1 cellular context compared by ENCODE assay signal in genomic region chr16:74922150-74923138, GRCh38.
TF ChIP-seq lines count a peak whose summit lies in the region.

No MANE protein-coding gene starts in this region.

TF ChIP-seq in HepG2, 621 proteins besides CTCF, POLR2A, EP300 and RAD21 (continued from another document and continues in another):
- TF ChIP-seq, protein P1, sequence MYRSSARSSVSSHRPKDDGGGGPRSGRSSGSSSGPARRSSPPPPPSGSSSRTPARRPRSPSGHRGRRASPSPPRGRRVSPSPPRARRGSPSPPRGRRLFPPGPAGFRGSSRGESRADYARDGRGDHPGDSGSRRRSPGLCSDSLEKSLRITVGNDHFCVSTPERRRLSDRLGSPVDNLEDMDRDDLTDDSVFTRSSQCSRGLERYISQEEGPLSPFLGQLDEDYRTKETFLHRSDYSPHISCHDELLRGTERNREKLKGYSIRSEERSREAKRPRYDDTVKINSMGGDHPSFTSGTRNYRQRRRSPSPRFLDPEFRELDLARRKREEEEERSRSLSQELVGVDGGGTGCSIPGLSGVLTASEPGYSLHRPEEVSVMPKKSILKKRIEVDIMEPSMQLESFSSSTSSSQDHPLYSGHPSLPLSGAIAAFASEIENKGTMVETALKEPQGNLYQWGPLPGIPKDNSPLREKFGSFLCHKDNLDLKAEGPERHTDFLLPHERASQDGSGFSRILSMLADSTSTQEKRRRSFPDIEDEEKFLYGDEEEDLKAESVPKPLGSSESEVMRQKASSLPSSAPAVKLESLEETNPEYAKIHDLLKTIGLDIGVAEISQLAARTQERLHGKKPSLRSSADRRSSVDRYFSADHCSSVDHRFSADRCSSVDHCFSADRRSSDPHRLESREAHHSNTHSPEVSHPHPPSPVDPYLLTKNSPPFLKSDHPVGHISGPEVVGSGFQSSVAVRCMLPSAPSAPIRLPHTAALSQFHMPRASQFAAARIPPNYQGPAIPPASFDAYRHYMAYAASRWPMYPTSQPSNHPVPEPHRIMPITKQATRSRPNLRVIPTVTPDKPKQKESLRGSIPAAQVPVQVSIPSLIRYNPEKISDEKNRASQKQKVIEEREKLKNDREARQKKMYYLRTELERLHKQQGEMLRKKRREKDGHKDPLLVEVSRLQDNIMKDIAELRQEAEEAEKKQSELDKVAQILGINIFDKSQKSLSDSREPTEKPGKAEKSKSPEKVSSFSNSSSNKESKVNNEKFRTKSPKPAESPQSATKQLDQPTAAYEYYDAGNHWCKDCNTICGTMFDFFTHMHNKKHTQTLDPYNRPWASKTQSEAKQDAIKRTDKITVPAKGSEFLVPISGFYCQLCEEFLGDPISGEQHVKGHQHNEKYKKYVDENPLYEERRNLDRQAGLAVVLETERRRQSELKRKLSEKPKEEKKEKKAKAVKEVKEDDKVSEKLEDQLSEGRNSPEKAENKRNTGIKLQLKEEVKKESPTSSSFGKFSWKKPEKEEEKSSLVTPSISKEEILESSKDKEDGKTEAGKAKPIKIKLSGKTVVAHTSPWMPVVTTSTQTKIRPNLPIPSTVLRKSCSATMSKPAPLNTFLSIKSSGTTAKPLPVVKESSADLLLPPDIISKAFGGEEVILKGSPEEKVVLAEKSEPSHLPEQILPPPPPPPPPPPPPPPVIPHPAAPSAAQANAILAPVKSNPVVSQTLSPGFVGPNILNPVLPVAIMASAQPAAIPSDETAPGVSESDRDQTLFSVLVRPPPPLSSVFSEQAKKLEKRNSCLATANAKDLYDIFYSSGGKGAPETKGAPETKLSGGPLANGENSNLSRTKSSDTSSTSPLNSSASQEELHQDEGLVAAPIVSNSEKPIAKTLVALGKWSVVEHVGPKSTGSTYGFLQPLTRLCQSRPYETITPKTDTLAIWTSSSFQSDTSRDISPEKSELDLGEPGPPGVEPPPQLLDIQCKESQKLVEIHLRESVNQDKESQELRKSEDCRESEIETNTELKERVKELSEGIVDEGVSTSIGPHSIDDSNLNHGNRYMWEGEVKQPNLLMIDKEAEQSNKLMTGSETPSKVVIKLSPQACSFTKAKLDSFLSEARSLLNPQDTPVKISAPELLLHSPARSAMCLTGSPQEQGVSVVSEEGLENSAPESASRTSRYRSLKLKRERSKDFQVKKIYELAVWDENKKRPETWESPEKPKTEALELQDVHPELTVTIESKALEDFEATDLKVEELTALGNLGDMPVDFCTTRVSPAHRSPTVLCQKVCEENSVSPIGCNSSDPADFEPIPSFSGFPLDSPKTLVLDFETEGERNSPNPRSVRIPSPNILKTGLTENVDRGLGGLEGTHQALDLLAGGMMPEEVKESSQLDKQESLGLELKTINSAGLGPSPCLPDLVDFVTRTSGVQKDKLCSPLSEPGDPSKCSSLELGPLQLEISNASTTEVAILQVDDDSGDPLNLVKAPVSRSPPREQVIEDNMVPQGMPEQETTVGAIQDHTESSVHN (CRISPR knock-in tag; IDR thresholded peaks at IDR 0.05) = 0 out of 2 replicates have a peak, but pooled peaks have one; percentile 11
- TF ChIP-seq RBM22 (optimal IDR thresholded peaks at IDR 0.05; ENCODE audit: low read length) (no peak), ZNF652 (CRISPR knock-in tag; IDR thresholded peaks at IDR 0.05; ENCODE audit: borderline replicate concordance, low read depth) (no peak), TCF7 (IDR thresholded peaks at IDR 0.05; ENCODE audit: low read depth) (no peak), ZNF317 (CRISPR knock-in tag; IDR thresholded peaks at IDR 0.05) (0 out of 2 replicates have a peak, but pooled peaks have one; percentile 30), ZNF207 (IDR thresholded peaks at IDR 0.05; ENCODE audit: borderline replicate concordance) (no peak), HMG20A (CRISPR knock-in tag; IDR thresholded peaks at IDR 0.05; ENCODE audit: borderline replicate concordance) (no peak), TBX2 (CRISPR knock-in tag; IDR thresholded peaks at IDR 0.05; ENCODE audit: borderline replicate concordance) (peak; percentile 59; the same call in 1 of the 2 replicates), NFRKB (IDR thresholded peaks at IDR 0.05) (no peak), ZNF510 (CRISPR knock-in tag; IDR thresholded peaks at IDR 0.05; ENCODE audit: low read depth) (no peak), ELF1 (CRISPR knock-in tag; IDR thresholded peaks at IDR 0.05) (no peak), AGO2 (optimal IDR thresholded peaks at IDR 0.05; ENCODE audit: low read depth, low read length) (no peak), ZNF629 (CRISPR knock-in tag; conservative IDR thresholded peaks at IDR 0.05) (no peak), TFDP1 (CRISPR knock-in tag; IDR thresholded peaks at IDR 0.05; ENCODE audit: borderline replicate concordance) (peak; percentile 78; the same call in 1 of the 2 replicates), ZMAT3 (CRISPR knock-in tag; conservative IDR thresholded peaks at IDR 0.05) (no peak), NFE2L2 (IDR thresholded peaks at IDR 0.05; ENCODE audit: low read length) (no peak), NR2C2 (CRISPR knock-in tag; IDR thresholded peaks at IDR 0.05; ENCODE audit: borderline replicate concordance) (no peak), RFX1 (IDR thresholded peaks at IDR 0.05) (no peak), ZFP36L2 (CRISPR knock-in tag; IDR thresholded peaks at IDR 0.05) (no peak), ELF3 (CRISPR knock-in tag; IDR thresholded peaks at IDR 0.05) (no peak), ZNF556 (CRISPR knock-in tag; IDR thresholded peaks at IDR 0.05; ENCODE audit: borderline replicate concordance) (no peak), ZSCAN5A (CRISPR knock-in tag; IDR thresholded peaks at IDR 0.05; ENCODE audit: borderline replicate concordance) (no peak), PLRG1 (conservative IDR thresholded peaks at IDR 0.05) (no peak), NR2F2 (IDR thresholded peaks at IDR 0.05; ENCODE audit: borderline replicate concordance, low read depth) (no peak), ZNF737 (CRISPR knock-in tag; IDR thresholded peaks at IDR 0.05; ENCODE audit: borderline replicate concordance) (no peak), ZNF329 (CRISPR knock-in tag; IDR thresholded peaks at IDR 0.05; ENCODE audit: low read depth) (no peak), ZNF691 (CRISPR knock-in tag; IDR thresholded peaks at IDR 0.05; ENCODE audit: borderline replicate concordance, low read depth) (no peak), ZKSCAN8 (CRISPR knock-in tag; IDR thresholded peaks at IDR 0.05; ENCODE audit: borderline replicate concordance) (no peak), ZBTB8A (CRISPR knock-in tag; IDR thresholded peaks at IDR 0.05; ENCODE audit: borderline replicate concordance, low read depth) (no peak), SOX5 (CRISPR knock-in tag; IDR thresholded peaks at IDR 0.05; ENCODE audit: borderline replicate concordance) (no peak), ZNF235 (CRISPR knock-in tag; IDR thresholded peaks at IDR 0.05; ENCODE audit: borderline replicate concordance) (no peak), ELK4 (CRISPR knock-in tag; IDR thresholded peaks at IDR 0.05; ENCODE audit: borderline replicate concordance) (no peak), MIER2 (CRISPR knock-in tag; IDR thresholded peaks at IDR 0.05) (peak; percentile 51; the same call in 1 of the 2 replicates), ZFP90 (CRISPR knock-in tag; IDR thresholded peaks at IDR 0.05; ENCODE audit: borderline replicate concordance) (no peak; the same call in 1 of the 2 replicates), ZNF432 (CRISPR knock-in tag; IDR thresholded peaks at IDR 0.05; ENCODE audit: borderline replicate concordance) (no peak)
- TF ChIP-seq, protein P2, sequence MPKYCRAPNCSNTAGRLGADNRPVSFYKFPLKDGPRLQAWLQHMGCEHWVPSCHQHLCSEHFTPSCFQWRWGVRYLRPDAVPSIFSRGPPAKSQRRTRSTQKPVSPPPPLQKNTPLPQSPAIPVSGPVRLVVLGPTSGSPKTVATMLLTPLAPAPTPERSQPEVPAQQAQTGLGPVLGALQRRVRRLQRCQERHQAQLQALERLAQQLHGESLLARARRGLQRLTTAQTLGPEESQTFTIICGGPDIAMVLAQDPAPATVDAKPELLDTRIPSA (CRISPR knock-in tag; IDR thresholded peaks at IDR 0.05; ENCODE audit: borderline replicate concordance) = no peak
- TF ChIP-seq, protein P3, sequence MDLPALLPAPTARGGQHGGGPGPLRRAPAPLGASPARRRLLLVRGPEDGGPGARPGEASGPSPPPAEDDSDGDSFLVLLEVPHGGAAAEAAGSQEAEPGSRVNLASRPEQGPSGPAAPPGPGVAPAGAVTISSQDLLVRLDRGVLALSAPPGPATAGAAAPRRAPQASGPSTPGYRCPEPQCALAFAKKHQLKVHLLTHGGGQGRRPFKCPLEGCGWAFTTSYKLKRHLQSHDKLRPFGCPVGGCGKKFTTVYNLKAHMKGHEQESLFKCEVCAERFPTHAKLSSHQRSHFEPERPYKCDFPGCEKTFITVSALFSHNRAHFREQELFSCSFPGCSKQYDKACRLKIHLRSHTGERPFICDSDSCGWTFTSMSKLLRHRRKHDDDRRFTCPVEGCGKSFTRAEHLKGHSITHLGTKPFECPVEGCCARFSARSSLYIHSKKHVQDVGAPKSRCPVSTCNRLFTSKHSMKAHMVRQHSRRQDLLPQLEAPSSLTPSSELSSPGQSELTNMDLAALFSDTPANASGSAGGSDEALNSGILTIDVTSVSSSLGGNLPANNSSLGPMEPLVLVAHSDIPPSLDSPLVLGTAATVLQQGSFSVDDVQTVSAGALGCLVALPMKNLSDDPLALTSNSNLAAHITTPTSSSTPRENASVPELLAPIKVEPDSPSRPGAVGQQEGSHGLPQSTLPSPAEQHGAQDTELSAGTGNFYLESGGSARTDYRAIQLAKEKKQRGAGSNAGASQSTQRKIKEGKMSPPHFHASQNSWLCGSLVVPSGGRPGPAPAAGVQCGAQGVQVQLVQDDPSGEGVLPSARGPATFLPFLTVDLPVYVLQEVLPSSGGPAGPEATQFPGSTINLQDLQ (CRISPR knock-in tag; IDR thresholded peaks at IDR 0.05) = no peak
- TF ChIP-seq, protein P4, sequence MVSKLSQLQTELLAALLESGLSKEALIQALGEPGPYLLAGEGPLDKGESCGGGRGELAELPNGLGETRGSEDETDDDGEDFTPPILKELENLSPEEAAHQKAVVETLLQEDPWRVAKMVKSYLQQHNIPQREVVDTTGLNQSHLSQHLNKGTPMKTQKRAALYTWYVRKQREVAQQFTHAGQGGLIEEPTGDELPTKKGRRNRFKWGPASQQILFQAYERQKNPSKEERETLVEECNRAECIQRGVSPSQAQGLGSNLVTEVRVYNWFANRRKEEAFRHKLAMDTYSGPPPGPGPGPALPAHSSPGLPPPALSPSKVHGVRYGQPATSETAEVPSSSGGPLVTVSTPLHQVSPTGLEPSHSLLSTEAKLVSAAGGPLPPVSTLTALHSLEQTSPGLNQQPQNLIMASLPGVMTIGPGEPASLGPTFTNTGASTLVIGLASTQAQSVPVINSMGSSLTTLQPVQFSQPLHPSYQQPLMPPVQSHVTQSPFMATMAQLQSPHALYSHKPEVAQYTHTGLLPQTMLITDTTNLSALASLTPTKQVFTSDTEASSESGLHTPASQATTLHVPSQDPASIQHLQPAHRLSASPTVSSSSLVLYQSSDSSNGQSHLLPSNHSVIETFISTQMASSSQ (IDR thresholded peaks at IDR 0.05; ENCODE audit: low read depth) = no peak
- TF ChIP-seq, protein P4 (CRISPR knock-in tag; IDR thresholded peaks at IDR 0.05; ENCODE audit: borderline replicate concordance) = no peak; the same call in 1 of the 2 replicates
- TF ChIP-seq, protein P5, sequence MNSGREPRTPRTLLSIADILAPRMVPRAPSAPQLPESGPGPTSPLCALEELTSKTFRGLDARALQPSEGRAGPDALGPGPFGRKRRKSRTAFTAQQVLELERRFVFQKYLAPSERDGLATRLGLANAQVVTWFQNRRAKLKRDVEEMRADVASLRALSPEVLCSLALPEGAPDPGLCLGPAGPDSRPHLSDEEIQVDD (CRISPR knock-in tag; IDR thresholded peaks at IDR 0.05; ENCODE audit: borderline replicate concordance) = no peak
